Comparison of ENCODE assay signal across 10 cellular contexts in the genomic region with DNA sequence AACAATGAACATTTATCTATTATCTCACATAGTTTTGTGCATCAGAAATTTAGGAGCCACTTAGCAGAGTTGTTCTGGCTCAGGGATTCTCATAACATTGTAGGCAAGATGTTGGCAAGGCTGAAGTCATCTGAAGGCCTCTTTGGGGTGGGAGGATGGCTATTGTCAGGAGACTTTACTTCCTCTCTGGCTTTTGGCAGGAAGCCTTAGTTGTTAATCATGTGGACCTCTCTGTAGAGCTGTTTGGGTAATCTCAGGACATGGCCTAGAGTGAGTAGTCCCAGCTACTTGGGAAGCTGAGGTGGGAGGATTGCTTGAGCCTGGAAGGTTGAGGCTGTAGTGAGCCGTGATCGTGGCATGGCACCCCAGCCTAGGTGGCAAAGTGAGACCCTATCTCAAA. TPM values are rescaled to one million over a fixed set of nuclear protein-coding genes. Genes with fewer than 3 reads are reported as not detected.
DNase-seq lines count a peak whose midpoint lies in the region; ATAC-seq and TF ChIP-seq lines count a peak whose summit lies in the region.
"Had no signal": no experiment of that assay in that cellular context is flagged by ENCODE, and none has a peak within 500 bp of the region (broad histone marks: within the 10 kb centered on the region; RNA-seq: fewer than 3 reads in every experiment).

No MANE protein-coding gene starts in this region.

- H3K4me3 ChIP-seq in BLaER1 (no peak overlapping the region), lower lobe of right lung (no peak overlapping the region), thyroid gland (replicated peaks in 1 of 3) (no peak overlapping the region)

- H3K9ac ChIP-seq in BLaER1 = no peak overlapping the region

- H3K27me3 ChIP-seq in BLaER1 = no peaks in the 10 kb centered on the region
- no peaks in the 10 kb centered on the region for H3K27me3 ChIP-seq in lower lobe of right lung (ENCODE audit: low read depth)
- no peaks in the 10 kb centered on the region for H3K27me3 ChIP-seq in thyroid gland

- H3K9me3 ChIP-seq in BLaER1 = no peaks in the 10 kb centered on the region
- H3K9me3 ChIP-seq in lower lobe of right lung = no peaks in the 10 kb centered on the region
- H3K9me3 ChIP-seq in thyroid gland = no peaks in the 10 kb centered on the region

- TF ChIP-seq CTCF in lower lobe of right lung (IDR thresholded peaks at IDR 0.05) (no peak), thyroid gland (IDR thresholded peaks at IDR 0.05) (no peak)

- DNase-seq in NCI-H226 (peak; percentile 96), dedifferentiated amniotic fluid mesenchymal stem cell (ENCODE audit: extremely low spot score) (peak; percentile 43), lower lobe of right lung (no peak), NCI-H526 (lab: John Stamatoyannopoulos, UW) (no peak), OCI-M2 (lab: John Stamatoyannopoulos, UW; ENCODE audit: unreplicated experiment) (no peak), thyroid gland (no peak), NCI-H2171 treated with DMSO at 0.1 percent for 48 hours (lab: John Stamatoyannopoulos, UW) (no peak)
- DNase-seq: activated CD4-positive, alpha-beta T cell treated with anti-CD3 and anti-CD28 coated beads for 4 hours; stimulated activated CD4-positive, alpha-beta T cell treated with anti-CD3 and anti-CD28 coated beads, Interleukin-1b, Interleukin-23, amount 100 ng/mL, for 48 hours had no signal

- TF ChIP-seq POLR2A in thyroid gland (IDR thresholded peaks at IDR 0.05) = no peak

- ATAC-seq in lower lobe of right lung = peak; percentile 80 to 81

- H3K36me3 ChIP-seq in BLaER1 (no peaks in the 10 kb centered on the region), lower lobe of right lung (no peaks in the 10 kb centered on the region), thyroid gland (no peaks in the 10 kb centered on the region)

- H3K27ac ChIP-seq in BLaER1 (no peak overlapping the region), lower lobe of right lung (peak overlapping the region; percentile 2), thyroid gland (no peak overlapping the region)

- no peaks in the 10 kb centered on the region for H4K20me1 ChIP-seq in BLaER1

- 70 to 74% methylated on average over 2 of the region's 2 CpGs for WGBS in thyroid gland, 2 donors

- H3K4me2 ChIP-seq in BLaER1 = peak overlapping the region; percentile 17

- peaks cover 6% of the 10 kb centered on the region; the same call in 1 of the 2 replicates for H3K4me1 ChIP-seq in BLaER1
- peaks cover 42% of the 10 kb centered on the region for H3K4me1 ChIP-seq in lower lobe of right lung
- peaks cover 0 to 8% of the 10 kb centered on the region in 2 donors for H3K4me1 ChIP-seq in thyroid gland

- intact Hi-C loops in lower lobe of right lung (cut with DNase I) (no loop called here), thyroid gland (cut with DNase I) (no loop called here)

RNA-seq across cellular contexts. Expression of gene RASAL2, which starts 40.2 kb away (rescaled TPM):
- total RNA-seq in lower lobe of right lung (48.3 TPM), thyroid gland (10 to 100 TPM; 17.9 to 27.3 (median 23.5) TPM)

Comparison
In these comparisons a context has a peak if more than half of its experiments do, and no peak if none do; other contexts are left out.
1. DNase-seq: peak in NCI-H226 (single experiment) and dedifferentiated amniotic fluid mesenchymal stem cell (single experiment); none in lower lobe of right lung (single experiment), NCI-H526 (0 of 2), OCI-M2 (single experiment), thyroid gland (0 of 2) and NCI-H2171 treated with DMSO at 0.1 percent for 48 hours (single experiment).